ENCODE assay signal across 27 cellular contexts in the genomic region with DNA sequence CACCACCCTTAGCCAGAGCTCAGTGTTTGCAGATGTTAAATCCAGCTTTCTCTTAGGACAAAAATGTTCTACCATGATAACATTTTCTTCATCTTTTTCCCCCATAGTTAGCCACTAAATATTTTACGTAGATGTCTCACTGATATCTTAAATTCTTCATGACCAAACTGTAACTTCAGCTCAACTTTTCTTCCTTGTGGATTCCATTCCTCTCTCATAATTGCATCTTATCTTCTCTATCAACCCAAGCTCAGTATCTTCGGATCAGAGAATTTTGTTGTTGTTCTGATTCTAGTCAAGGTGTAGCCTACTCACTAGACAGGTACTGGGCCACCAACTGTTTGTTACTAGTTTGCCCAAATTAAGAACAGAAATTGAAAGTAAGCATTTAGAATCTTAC.
"Had no signal": no experiment of that assay in that cellular context is flagged by ENCODE, and none has a peak within 500 bp of the region (broad histone marks: within the 10 kb centered on the region; RNA-seq: fewer than 3 reads in every experiment).

No MANE protein-coding gene starts in this region.

- H3K27ac Mint-ChIP-seq: activated CD8-positive, alpha-beta T cell treated with anti-CD3 and anti-CD28 coated beads, Interleukin-2, amount 10 ng/mL, durations not matched to agents 7 days and 5 days; activated naive CD4-positive, alpha-beta T cell treated with anti-CD3 and anti-CD28 coated beads, Interleukin-2, amount 10 ng/mL, durations not matched to agents 7 days and 5 days had no signal

- H3K27me3 Mint-ChIP-seq: activated naive CD4-positive, alpha-beta T cell treated with anti-CD3 and anti-CD28 coated beads, Interleukin-2, amount 10 ng/mL, durations not matched to agents 7 days and 5 days; naive thymus-derived CD8-positive, alpha-beta T cell; stimulated activated naive B cell treated with anti-CD40 and anti-IgM and Interleukin-4, amounts not matched to agents 10 μg/mL and 1 μg/mL and 100 μg/mL, for 72 hours had no signal

- DNase-seq: activated CD4-positive, alpha-beta T cell treated with anti-CD3 and anti-CD28 coated beads for 1 hour; activated CD8-positive, alpha-beta T cell treated with anti-CD3 and anti-CD28 coated beads, Interleukin-2, amount 10 ng/mL, durations not matched to agents 7 days and 5 days; activated gamma-delta T cell; activated naive CD4-positive, alpha-beta T cell treated with anti-CD3 and anti-CD28 coated beads, Interleukin-2, amount 10 ng/mL, durations not matched to agents 7 days and 5 days; anterior cingulate cortex; body of pancreas; dermis blood vessel endothelial cell; effector CD8-positive, alpha-beta T cell; head of caudate nucleus; hippocampal formation; midbrain; naive thymus-derived CD8-positive, alpha-beta T cell; occipital lobe; psoas muscle; sigmoid colon; stimulated activated CD4-positive, alpha-beta T cell treated with anti-CD3 and anti-CD28 coated beads, Interleukin-1b, Interleukin-23, amount 100 ng/mL, for 48 hours; stimulated activated CD4-positive, alpha-beta T cell treated with anti-CD3 and anti-CD28 coated beads, Interleukin-4, amount 100 ng/mL, for 4 hours; stimulated activated CD8-positive, alpha-beta memory T cell treated with anti-CD3 and anti-CD28 coated beads, Interleukin-4, amount 100 ng/mL, for 48 hours; stimulated activated naive B cell treated with anti-CD40 and anti-IgM and Interleukin-4, amounts not matched to agents 10 μg/mL and 1 μg/mL and 100 μg/mL, for 72 hours; stomach; T-helper 2 cell; tibial artery had no signal

- H3K4me3 ChIP-seq: body of pancreas, psoas muscle, sigmoid colon, smooth muscle cell, stomach, tibial artery had no signal

- H3K4me3 Mint-ChIP-seq: activated CD8-positive, alpha-beta T cell treated with anti-CD3 and anti-CD28 coated beads, Interleukin-2, amount 10 ng/mL, durations not matched to agents 7 days and 5 days; activated naive CD4-positive, alpha-beta T cell treated with anti-CD3 and anti-CD28 coated beads, Interleukin-2, amount 10 ng/mL, durations not matched to agents 7 days and 5 days; activated T-helper 1 cell treated with anti-CD3 and anti-CD28 coated beads, Interleukin-12 subunit alpha, Interleukin-12 subunit beta, Interleukin-2, Interleukin-4 antibody, amounts not matched to agents 30 ng/mL and 10 ng/mL and 1 ng/mL, durations not matched to agents 14 hours and 24 hours and 36 hours; neural crest cell; stimulated activated naive B cell treated with anti-CD40 and anti-IgM and Interleukin-4, amounts not matched to agents 10 μg/mL and 1 μg/mL and 100 μg/mL, for 72 hours had no signal

- H3K27ac ChIP-seq: body of pancreas, parathyroid adenoma, psoas muscle, sigmoid colon, stomach, tibial artery had no signal

- FAIRE-seq: colon had no signal

- ATAC-seq: activated CD8-positive, alpha-beta T cell treated with anti-CD3 and anti-CD28 coated beads, Interleukin-2, amount 10 ng/mL, durations not matched to agents 7 days and 5 days; body of pancreas; naive thymus-derived CD8-positive, alpha-beta T cell; psoas muscle; stimulated activated naive B cell treated with anti-CD40 and anti-IgM and Interleukin-4, amounts not matched to agents 10 μg/mL and 1 μg/mL and 100 μg/mL, for 72 hours had no signal

- H3K9ac ChIP-seq: parathyroid adenoma had no signal

- H3K27me3 ChIP-seq: body of pancreas, sigmoid colon, stomach, tibial artery had no signal

- H3K4me2 ChIP-seq: smooth muscle cell had no signal

- H3K4me1 Mint-ChIP-seq: neural crest cell had no signal

- H2AFZ ChIP-seq: parathyroid adenoma had no signal
